ENCODE assay signal across 9 cellular contexts in the genomic region with DNA sequence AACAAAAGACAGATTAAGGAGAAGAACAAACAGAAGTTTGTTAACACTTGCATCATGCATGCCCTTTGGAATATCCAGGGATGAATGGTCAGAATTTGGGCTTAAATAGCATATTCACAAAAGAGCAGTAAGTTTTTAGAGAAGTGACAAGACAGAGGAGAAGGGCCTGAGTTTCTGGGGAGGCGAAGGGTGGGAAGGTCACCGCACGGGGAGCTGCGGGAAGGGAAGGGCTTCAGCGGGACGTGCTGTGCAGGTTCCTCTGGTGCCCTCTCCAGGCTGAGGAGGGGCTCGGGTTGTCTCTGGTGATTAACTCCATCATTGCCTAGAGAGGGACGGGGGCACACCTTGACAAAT. TPM values are rescaled to one million over a fixed set of nuclear protein-coding genes. Genes with fewer than 3 reads are reported as not detected.
DNase-seq lines count a peak whose midpoint lies in the region; ATAC-seq, FAIRE-seq and TF ChIP-seq lines count a peak whose summit lies in the region.
"Had no signal": no experiment of that assay in that cellular context is flagged by ENCODE, and none has a peak within 500 bp of the region (broad histone marks: within the 10 kb centered on the region; RNA-seq: fewer than 3 reads in every experiment).

No MANE protein-coding gene starts in this region.

- H3K9me3 ChIP-seq in DND-41 (ENCODE audit: insufficient read depth, low read length, severe bottlenecking) (no peaks in the 10 kb centered on the region), PC-3 (ENCODE audit: low read length) (no peaks in the 10 kb centered on the region), neuronal stem cell (replicated peaks in 1 of 2; ENCODE audit: control insufficient read depth in 2 of 2, insufficient read depth in 1 of 2, low read depth in 1 of 2, low read length in 2 of 2) (no peaks in the 10 kb centered on the region)
- H3K9me3 ChIP-seq: SJSA1 had no signal

- no peak overlapping the region for H2BK5ac ChIP-seq in neuronal stem cell (ENCODE audit: low read length)

- H4K20me1 ChIP-seq in DND-41 (ENCODE audit: insufficient read depth, low read length), result no peaks in the 10 kb centered on the region
- no peaks in the 10 kb centered on the region for H4K20me1 ChIP-seq in PC-3 (ENCODE audit: low read length)

- no peak overlapping the region for H3K23ac ChIP-seq in neuronal stem cell (ENCODE audit: low read depth, low read length, poor library complexity)

- H3K9me2 ChIP-seq in PC-3 (replicated peaks; ENCODE audit: low read length), result no peaks in the 10 kb centered on the region

- FAIRE-seq in frontal cortex (lab: Jason Lieb, UNC), result no peak

- no peak overlapping the region for H4K8ac ChIP-seq in neuronal stem cell (ENCODE audit: low read depth, low read length)

- no peaks in the 10 kb centered on the region for H3K27me3 ChIP-seq in DND-41 (ENCODE audit: insufficient read depth, low read length, poor library complexity)
- H3K27me3 ChIP-seq in PC-3 (ENCODE audit: low read length), result no peaks in the 10 kb centered on the region
- peaks cover 0 to 2% (median 0%) of the 10 kb centered on the region in 3 experiments for H3K27me3 ChIP-seq in neuronal stem cell (ENCODE audit: control insufficient read depth in 3 of 3, insufficient read depth in 3 of 3, low read depth in 1 of 3, low read length in 3 of 3)
- H3K27me3 ChIP-seq: SJSA1 had no signal

- no peak overlapping the region for H2BK15ac ChIP-seq in neuronal stem cell (ENCODE audit: low read length)

- POLR2A ChIA-PET in PC-3 (lab: Charles Lee; ENCODE audit: unreplicated experiment), result no interaction called here

- CTCF ChIA-PET in PC-3 (lab: Charles Lee), result no interaction called here

- no peak overlapping the region for H3K14ac ChIP-seq in neuronal stem cell (ENCODE audit: low read length)

- H3K79me2 ChIP-seq in DND-41 (ENCODE audit: insufficient read depth, low read length), result no peaks in the 10 kb centered on the region
- H3K79me2 ChIP-seq in PC-3 (ENCODE audit: low read length), result no peaks in the 10 kb centered on the region

- ATAC-seq in DND-41 (ENCODE audit: insufficient read depth, low read depth), result no peak
- no peak for ATAC-seq in PC-3
- ATAC-seq in HG03565 (IDR thresholded peaks at IDR 0.05; ENCODE audit: unreplicated experiment), result no peak
- no peak for ATAC-seq in GM21717 (IDR thresholded peaks at IDR 0.05; ENCODE audit: unreplicated experiment)

- peaks cover 17% of the 10 kb centered on the region for H3K4me1 ChIP-seq in DND-41 (ENCODE audit: insufficient read depth, low read length)
- H3K4me1 ChIP-seq in PC-3 (ENCODE audit: insufficient read depth, low read length), result no peaks in the 10 kb centered on the region
- peaks cover 0 to 17% of the 10 kb centered on the region in 2 donors for H3K4me1 ChIP-seq in neuronal stem cell (ENCODE audit: control insufficient read depth in 2 of 2, insufficient read depth in 1 of 2, low read depth in 1 of 2, low read length in 2 of 2)

- no peak overlapping the region for H2AFZ ChIP-seq in DND-41 (ENCODE audit: low read depth, low read length)
- no peak overlapping the region for H2AFZ ChIP-seq in PC-3 (ENCODE audit: low read length)
- H2AFZ ChIP-seq in neuronal stem cell (ENCODE audit: low read length), result peak overlapping the region; percentile 1

- H3K9ac ChIP-seq in DND-41 (ENCODE audit: low read depth, low read length) (no peak overlapping the region), PC-3 (ENCODE audit: low read length) (no peak overlapping the region), neuronal stem cell (ENCODE audit: low read depth, low read length, poor library complexity) (no peak overlapping the region)

- H2BK12ac ChIP-seq in neuronal stem cell (ENCODE audit: low read length), result no peak overlapping the region

- H4K91ac ChIP-seq in neuronal stem cell (ENCODE audit: low read depth, low read length, poor library complexity), result no peak overlapping the region

- H3K4me2 ChIP-seq in DND-41 (ENCODE audit: insufficient read depth, low read length) (no peak overlapping the region), PC-3 (ENCODE audit: low read length) (no peak overlapping the region), neuronal stem cell (ENCODE audit: insufficient read depth, low read length, poor library complexity, severe bottlenecking) (no peak overlapping the region)

- WGBS in neuronal stem cell (ENCODE audit: extremely low coverage in 2 of 2, insufficient read length in 2 of 2, insufficient replicate concordance in 1 of 2), 2 donors, result no CpG with 5 or more reads among the region's 8 CpGs

- H3K79me1 ChIP-seq in neuronal stem cell (ENCODE audit: low read depth, low read length), result no peaks in the 10 kb centered on the region

- no peak overlapping the region for H3K4me3 ChIP-seq in DND-41 (ENCODE audit: low read depth in 1 of 2, low read length in 2 of 2)
- H3K4me3 ChIP-seq in PC-3 (ENCODE audit: low read length), result no peak overlapping the region
- no peak overlapping the region for H3K4me3 ChIP-seq in fibroblast of pulmonary artery (replicated peaks; ENCODE audit: low read depth, low read length)
- H3K4me3 ChIP-seq in neuronal stem cell (ENCODE audit: low read length in 2 of 2), result no peak overlapping the region
- H3K4me3 ChIP-seq: SJSA1 had no signal

- no peak overlapping the region for H3K27ac ChIP-seq in DND-41 (ENCODE audit: low read length)
- H3K27ac ChIP-seq in PC-3 (ENCODE audit: low read length), result no peak overlapping the region
- H3K27ac ChIP-seq in neuronal stem cell (replicated peaks; ENCODE audit: low read length), result no peak overlapping the region
- H3K27ac ChIP-seq: SJSA1 had no signal

- no peaks in the 10 kb centered on the region for H3K36me3 ChIP-seq in DND-41 (ENCODE audit: insufficient read depth, low read length)
- no peaks in the 10 kb centered on the region for H3K36me3 ChIP-seq in PC-3 (ENCODE audit: low read depth, low read length)
- no peaks in the 10 kb centered on the region for H3K36me3 ChIP-seq in neuronal stem cell (replicated peaks in 1 of 2; ENCODE audit: control insufficient read depth in 2 of 2, insufficient read depth in 2 of 2, low read length in 2 of 2)

- BruUV-seq in PC-3 (replicated peaks; lab: Mats Ljungman, UMichigan), result no TSS peak

- no peak overlapping the region for H3K18ac ChIP-seq in neuronal stem cell (ENCODE audit: low read length)

- H3K4ac ChIP-seq in neuronal stem cell (ENCODE audit: low read length), result no peak overlapping the region

- no peak overlapping the region for H2BK120ac ChIP-seq in neuronal stem cell (ENCODE audit: low read depth, low read length)

- intact Hi-C loops in PC-3 (cut with micrococcal nuclease), result no loop called here

- TF ChIP-seq CTCF in DND-41 (IDR thresholded peaks at IDR 0.05; ENCODE audit: borderline replicate concordance, extremely low read depth, low read length, poor library complexity, severe bottlenecking), result peak; percentile 17
- 0 out of 2 replicates have a peak, but pooled peaks have one; percentile 14 for TF ChIP-seq CTCF in PC-3 (conservative IDR thresholded peaks at IDR 0.05; ENCODE audit: low read depth, low read length)
- peak; percentile 19 for TF ChIP-seq CTCF in fibroblast of pulmonary artery (IDR thresholded peaks at IDR 0.05; ENCODE audit: low read length, missing control alignments)

- no peaks in the 10 kb centered on the region for H3F3A ChIP-seq in PC-3 (ENCODE audit: low read length, unreplicated experiment)

- H2AK5ac ChIP-seq in neuronal stem cell (ENCODE audit: low read depth, low read length), result no peak overlapping the region

- DNase-seq in DND-41 (no peak), PC-3 (no peak), fibroblast of pulmonary artery (ENCODE audit: low read depth) (no peak), neuronal stem cell (ENCODE audit: low spot score) (peak; percentile 27), HT-29 (ENCODE audit: low spot score) (no peak), frontal cortex (ENCODE audit: low spot score in 2 of 2) (no peak)

RNA-seq across cellular contexts. Expression of a gene that starts 10.4 kb away (rescaled TPM):
- total RNA-seq in PC-3 (2014; rRNA removed) (17.6 and 24.8 TPM in 2 replicates), frontal cortex (46.9 TPM)
- 65.4 TPM for polyA plus RNA-seq in neuronal stem cell (2013, experiment 1 of 2)
- 66.3 TPM for polyA plus RNA-seq in neuronal stem cell (2013, experiment 2 of 2)
- total RNA-seq in HT-29 (2014; rRNA removed; shearing (Covaris generic)), result 8.1 and 11.7 TPM in 2 replicates

RNA-seq across cellular contexts. Expression of a gene that starts 11.7 kb away (rescaled TPM):
- total RNA-seq in PC-3 (2014; rRNA removed) (8.0 and 9.0 TPM in 2 replicates), frontal cortex (4.1 TPM)
- polyA plus RNA-seq in neuronal stem cell (2013, experiment 1 of 2), result 0.22 TPM
- polyA plus RNA-seq in neuronal stem cell (2013, experiment 2 of 2), result 0.26 TPM
- total RNA-seq in HT-29 (2014; rRNA removed; shearing (Covaris generic)), result 67.2 and 68.3 TPM in 2 replicates

RNA-seq across cellular contexts. Expression of a gene that starts 30.7 kb away (rescaled TPM):
- 7.7 and 8.7 TPM in 2 replicates for total RNA-seq in PC-3 (2014; rRNA removed)
- polyA plus RNA-seq in neuronal stem cell (2013, experiment 1 of 2), result 13.0 TPM
- polyA plus RNA-seq in neuronal stem cell (2013, experiment 2 of 2), result 13.1 TPM
- 1.2 and 2.7 TPM in 2 replicates for total RNA-seq in HT-29 (2014; rRNA removed; shearing (Covaris generic))
- total RNA-seq in frontal cortex, result 8.6 TPM
